Comparison of ENCODE assay signal across 9 cellular contexts in genomic region chr1:27630859-27631491, GRCh38. TPM values are rescaled to one million over a fixed set of nuclear protein-coding genes. Genes with fewer than 3 reads are reported as not detected.
DNase-seq lines count a peak whose midpoint lies in the region; ATAC-seq, FAIRE-seq and TF ChIP-seq lines count a peak whose summit lies in the region.
"Had no signal": no experiment of that assay in that cellular context is flagged by ENCODE, and none has a peak within 500 bp of the region (broad histone marks: within the 10 kb centered on the region; RNA-seq: fewer than 3 reads in every experiment).

No MANE protein-coding gene starts in this region.

- no peak for TF ChIP-seq CTCF in liver (IDR thresholded peaks at IDR 0.05; ENCODE audit: low read depth, low read length, missing input control)
- TF ChIP-seq CTCF in HepG2 (CRISPR knock-in tag; IDR thresholded peaks at IDR 0.05) = no peak
- no peak for TF ChIP-seq CTCF in lung (IDR thresholded peaks at IDR 0.05; ENCODE audit: control extremely low read depth, extremely low read depth)

- H3K9ac ChIP-seq in liver (ENCODE audit: low read depth in 1 of 2, low read length in 2 of 2) = no peak overlapping the region
- no peak overlapping the region for H3K9ac ChIP-seq in HepG2 (ENCODE audit: insufficient read depth, low read depth, low read length)

- H4K20me1 ChIP-seq in HepG2 (ENCODE audit: insufficient read depth, low read length) = no peaks in the 10 kb centered on the region

- H3K27ac ChIP-seq in liver (ENCODE audit: low read depth in 1 of 2, low read length in 2 of 2) = peak overlapping the region; percentile 57 to 73
- no peak overlapping the region for H3K27ac ChIP-seq in HepG2 (ENCODE audit: extremely low read length, insufficient read depth, low read length)
- peak overlapping the region; percentile 58 to 95 for H3K27ac ChIP-seq in lung (ENCODE audit: low read depth in 1 of 2, low read length in 1 of 2)

- BruUV-seq in HepG2 (replicated peaks; lab: Mats Ljungman, UMichigan) = no TSS peak

- no peaks in the 10 kb centered on the region for H3K79me2 ChIP-seq in HepG2 (ENCODE audit: insufficient read depth, low read length)

- H3K4me1 ChIP-seq in liver (ENCODE audit: control insufficient read depth in 4 of 4, insufficient read depth in 4 of 4, low read length in 3 of 4) (peaks cover 0 to 10% (median 3%) of the 10 kb centered on the region in 4 donors), HepG2 (ENCODE audit: insufficient read depth, low read length) (peaks cover 24% of the 10 kb centered on the region), lung (ENCODE audit: control insufficient read depth in 2 of 2, insufficient read depth in 2 of 2, low read length in 2 of 2) (peaks cover 0 to 20% of the 10 kb centered on the region in 2 donors)

- ATAC-seq in HepG2 (no peak), lung (ENCODE audit: insufficient read depth, low FRiP score) (peak; percentile 15), HG02588 (IDR thresholded peaks at IDR 0.05; ENCODE audit: unreplicated experiment) (no peak)
- ATAC-seq in activated T-helper 17 cell treated with anti-CD3 and anti-CD28 coated beads, Interleukin-2, amount 50 U/mL, for 72 hours (replicated peaks) = no peak

- H3K4me2 ChIP-seq in HepG2 (ENCODE audit: low read depth, low read length) = no peak overlapping the region

- peaks cover 5% of the 10 kb centered on the region for H3K36me3 Mint-ChIP-seq in activated T-helper 17 cell treated with anti-CD3 and anti-CD28 coated beads, Interleukin-2, amount 50 U/mL, for 72 hours (ENCODE audit: low read depth)

- TF ChIP-seq RAD21 in liver (IDR thresholded peaks at IDR 0.05) (no peak), HepG2 (CRISPR knock-in tag; IDR thresholded peaks at IDR 0.05) (no peak)

- no peaks in the 10 kb centered on the region for H3K27me3 Mint-ChIP-seq in activated T-helper 17 cell treated with anti-CD3 and anti-CD28 coated beads, Interleukin-2, amount 50 U/mL, for 72 hours

- FAIRE-seq in HepG2 (lab: Jason Lieb, UNC) = no peak

- H3K9me3 Mint-ChIP-seq in activated T-helper 17 cell treated with anti-CD3 and anti-CD28 coated beads, Interleukin-2, amount 50 U/mL, for 72 hours = no peaks in the 10 kb centered on the region

- no peak overlapping the region for H2AFZ ChIP-seq in HepG2 (ENCODE audit: low read length)

- intact Hi-C loops in HepG2 (cut with micrococcal nuclease; ENCODE audit: unreplicated experiment) = no loop called here

- H3K4me3 ChIP-seq in liver (ENCODE audit: low read depth in 1 of 3, low read length in 3 of 3) (no peak overlapping the region), HepG2 (replicated peaks in 1 of 3; ENCODE audit: insufficient read depth in 1 of 3, low read depth in 2 of 3, low read length in 3 of 3) (no peak overlapping the region), lung (no peak overlapping the region)

- in situ Hi-C loops in HepG2 (cut with HindIII; ENCODE audit: extremely low pct_ligation_motif_present, low pct_unique_long_range_greater_than_20kb) (no loop called here), G401 (cut with HindIII; ENCODE audit: low sequenced_read_pairs) (no loop called here)

- DNase-seq in HepG2 (ENCODE audit: low spot score) = no peak
- peak; percentile 56 for DNase-seq in lung (ENCODE audit: low spot score)
- no peak for DNase-seq in G401 (ENCODE audit: low spot score)
- DNase-seq in NCI-H146 (lab: John Stamatoyannopoulos, UW) = no peak
- DNase-seq in T1000 (lab: John Stamatoyannopoulos, UW) = no peak
- DNase-seq: NCI-H2029 treated with DMSO at 0.1 percent for 48 hours had no signal

- TF ChIP-seq EP300 in HepG2 (IDR thresholded peaks at IDR 0.05; ENCODE audit: low read depth in 2 of 2, low read length in 2 of 2) (no peak), HepG2 (CRISPR knock-in tag; IDR thresholded peaks at IDR 0.05; ENCODE audit: borderline replicate concordance) (no peak)

- H3K27ac Mint-ChIP-seq in activated T-helper 17 cell treated with anti-CD3 and anti-CD28 coated beads, Interleukin-2, amount 50 U/mL, for 72 hours = peak overlapping the region; percentile 93

- H3K4me1 Mint-ChIP-seq in activated T-helper 17 cell treated with anti-CD3 and anti-CD28 coated beads, Interleukin-2, amount 50 U/mL, for 72 hours = peaks cover 40% of the 10 kb centered on the region

- H3K9me3 ChIP-seq in liver (ENCODE audit: control insufficient read depth in 4 of 4, low read length in 3 of 4) (no peaks in the 10 kb centered on the region), HepG2 (ENCODE audit: low read length) (no peaks in the 10 kb centered on the region), lung (ENCODE audit: control insufficient read depth in 2 of 2, insufficient read depth in 1 of 2, low read length in 1 of 2) (no peaks in the 10 kb centered on the region)

- POLR2A ChIA-PET in HepG2 (lab: Yijun Ruan, JAX) = no interaction called here

- CTCF ChIA-PET in HepG2 (lab: Yijun Ruan, JAX; ENCODE audit: low intra/inter-chr PET ratio, low total read pairs) = no interaction called here

- H3K36me3 ChIP-seq in liver (ENCODE audit: control insufficient read depth in 4 of 4, insufficient read depth in 3 of 4, low read depth in 1 of 4, low read length in 3 of 4) (no peaks in the 10 kb centered on the region), HepG2 (replicated peaks in 1 of 2; ENCODE audit: control insufficient read depth in 1 of 2, insufficient read depth in 2 of 2, low read length in 2 of 2) (no peaks in the 10 kb centered on the region), lung (ENCODE audit: control insufficient read depth in 2 of 2, insufficient read depth in 2 of 2, low read length in 2 of 2) (no peaks in the 10 kb centered on the region)

- TF ChIP-seq POLR2A in HepG2 (IDR thresholded peaks at IDR 0.05; ENCODE audit: insufficient read depth in 1 of 2, low read depth in 2 of 2, low read length in 2 of 2) = no peak

- peak overlapping the region; percentile 80 for H3K4me3 Mint-ChIP-seq in activated T-helper 17 cell treated with anti-CD3 and anti-CD28 coated beads, Interleukin-2, amount 50 U/mL, for 72 hours

- H3K27me3 ChIP-seq in liver (ENCODE audit: control insufficient read depth in 4 of 4, insufficient read depth in 4 of 4, low read length in 3 of 4) = no peaks in the 10 kb centered on the region
- peaks cover 8 to 49% of the 10 kb centered on the region in 2 experiments; a peak in 4 of 5 replicates for H3K27me3 ChIP-seq in HepG2 (ENCODE audit: control insufficient read depth in 1 of 2, insufficient read depth in 2 of 2, low read length in 2 of 2)
- no peaks in the 10 kb centered on the region for H3K27me3 ChIP-seq in lung (ENCODE audit: control insufficient read depth, insufficient read depth)

- whole genome bisulfite sequencing in liver = 66% methylated on average over 5 of the region's 5 CpGs
- WGBS in HepG2 (ENCODE audit: low lambda C conversion rate) = 23% methylated on average over 5 of the region's 5 CpGs
- WGBS in lung, 2 donors = 30 to 41% methylated on average over 5 of the region's 5 CpGs

RNA-seq across cellular contexts. Expression of gene FGR, which starts 4.0 kb away (rescaled TPM):
- total RNA-seq in liver (10 to 100 TPM in 1 of 2 donors, 1 to 10 TPM in 1; 7.8 to 20.2 TPM), HepG2 (2016; rRNA removed; fragmentation: Illumina TruSeq; extraction: Trizol) (not detected in 2 replicates), lung (100 to 1,000 TPM in 1 of 2 donors, 10 to 100 TPM in 1; 26.6 to 108 TPM)
- polyA plus RNA-seq in liver (1 to 10 TPM; 2.8 to 4.6 TPM), HepG2 (2011; rRNA removed) (0.04 TPM in 1 of 2 replicates, not detected in the other), lung (100 to 1,000 TPM; 113 to 403 TPM)
- total RNA-seq in HepG2 (2016; cell fraction: cytosol; rRNA removed; fragmentation: Illumina TruSeq; extraction: Trizol; ENCODE audit: low read depth) = not detected in 2 replicates
- total RNA-seq in HepG2 (2016; cell fraction: insoluble cytoplasmic fraction; rRNA removed; fragmentation: Illumina TruSeq; extraction: Trizol) = not detected in 2 replicates
- total RNA-seq in HepG2 (2016; cell fraction: membrane; rRNA removed; fragmentation: Illumina TruSeq; extraction: Trizol) = not detected in 2 replicates
- not detected in 2 replicates for total RNA-seq in HepG2 (2016; cell fraction: nucleus; rRNA removed; fragmentation: Illumina TruSeq; extraction: Trizol)
- polyA plus RNA-seq in HepG2 (2011; cell fraction: cytosol; rRNA removed) = 0.01 and 0.04 TPM in 2 replicates
- polyA plus RNA-seq in HepG2 (2011; cell fraction: nucleus; rRNA removed) = 0.14 and 0.33 TPM in 2 replicates
- not detected in 2 replicates for polyA plus RNA-seq in HepG2 (2012)
- polyA plus RNA-seq in HepG2 (2016; cell fraction: cytosol; fragmentation: Illumina TruSeq; extraction: Trizol; ENCODE audit: low read depth) = not detected in 2 replicates
- polyA plus RNA-seq in HepG2 (2016; cell fraction: insoluble cytoplasmic fraction; fragmentation: Illumina TruSeq; extraction: Trizol; ENCODE audit: low read depth) = not detected in 2 replicates
- not detected in 2 replicates for polyA plus RNA-seq in HepG2 (2016; cell fraction: membrane; fragmentation: Illumina TruSeq; extraction: Trizol; ENCODE audit: low read depth)
- not detected in 2 replicates for polyA plus RNA-seq in HepG2 (2016; cell fraction: nucleus; fragmentation: Illumina TruSeq; extraction: Trizol; ENCODE audit: insufficient read depth, low read depth)
- polyA minus RNA-seq in HepG2 (2011; rRNA and poly(A)+ RNA removed; ENCODE audit: low replicate concordance) = 0.33 TPM in 1 of 2 replicates, not detected in the other
- not detected in 2 replicates for polyA minus RNA-seq in HepG2 (2011; cell fraction: cytosol; rRNA and poly(A)+ RNA removed)
- polyA minus RNA-seq in HepG2 (2011; cell fraction: nucleus; rRNA and poly(A)+ RNA removed) = not detected in 2 replicates
- 1 to 10 TPM in 1 of 2 donors, not detected in 1; 1.2 TPM for total RNA-seq in activated T-helper 17 cell treated with anti-CD3 and anti-CD28 coated beads, Interleukin-2, amount 50 U/mL, for 72 hours
- total RNA-seq in G401 (2014; rRNA removed; shearing (Covaris generic)) = not detected in 2 replicates

RNA-seq across cellular contexts. Expression of gene AHDC1, which starts 27.0 kb away (rescaled TPM):
- 1 to 10 TPM; 4.7 to 6.3 TPM for total RNA-seq in liver
- polyA plus RNA-seq in liver = 1 to 10 TPM; 2.4 to 6.5 TPM
- 2.6 and 2.7 TPM in 2 replicates for total RNA-seq in HepG2 (2016; rRNA removed; fragmentation: Illumina TruSeq; extraction: Trizol)
- total RNA-seq in HepG2 (2016; cell fraction: cytosol; rRNA removed; fragmentation: Illumina TruSeq; extraction: Trizol; ENCODE audit: low read depth) = 1.9 and 2.6 TPM in 2 replicates
- total RNA-seq in HepG2 (2016; cell fraction: insoluble cytoplasmic fraction; rRNA removed; fragmentation: Illumina TruSeq; extraction: Trizol) = 3.1 and 3.5 TPM in 2 replicates
- total RNA-seq in HepG2 (2016; cell fraction: membrane; rRNA removed; fragmentation: Illumina TruSeq; extraction: Trizol) = 1.6 and 2.4 TPM in 2 replicates
- 3.0 and 6.6 TPM in 2 replicates for total RNA-seq in HepG2 (2016; cell fraction: nucleus; rRNA removed; fragmentation: Illumina TruSeq; extraction: Trizol)
- polyA plus RNA-seq in HepG2 (2011; rRNA removed) = 1.0 and 1.2 TPM in 2 replicates
- polyA plus RNA-seq in HepG2 (2011; cell fraction: cytosol; rRNA removed) = 0.52 and 0.72 TPM in 2 replicates
- 7.0 and 8.3 TPM in 2 replicates for polyA plus RNA-seq in HepG2 (2011; cell fraction: nucleus; rRNA removed)
- 4.7 and 7.3 TPM in 2 replicates for polyA plus RNA-seq in HepG2 (2012)
- 0.24 and 0.35 TPM in 2 replicates for polyA plus RNA-seq in HepG2 (2016; cell fraction: cytosol; fragmentation: Illumina TruSeq; extraction: Trizol; ENCODE audit: low read depth)
- polyA plus RNA-seq in HepG2 (2016; cell fraction: insoluble cytoplasmic fraction; fragmentation: Illumina TruSeq; extraction: Trizol; ENCODE audit: low read depth) = 3.9 and 4.0 TPM in 2 replicates
- 0.32 and 0.57 TPM in 2 replicates for polyA plus RNA-seq in HepG2 (2016; cell fraction: membrane; fragmentation: Illumina TruSeq; extraction: Trizol; ENCODE audit: low read depth)
- 12.2 and 16.8 TPM in 2 replicates for polyA plus RNA-seq in HepG2 (2016; cell fraction: nucleus; fragmentation: Illumina TruSeq; extraction: Trizol; ENCODE audit: insufficient read depth, low read depth)
- polyA minus RNA-seq in HepG2 (2011; rRNA and poly(A)+ RNA removed; ENCODE audit: low replicate concordance) = 3.1 and 6.5 TPM in 2 replicates
- 3.1 and 3.7 TPM in 2 replicates for polyA minus RNA-seq in HepG2 (2011; cell fraction: cytosol; rRNA and poly(A)+ RNA removed)
- polyA minus RNA-seq in HepG2 (2011; cell fraction: nucleus; rRNA and poly(A)+ RNA removed) = 5.1 and 5.3 TPM in 2 replicates
- total RNA-seq in activated T-helper 17 cell treated with anti-CD3 and anti-CD28 coated beads, Interleukin-2, amount 50 U/mL, for 72 hours = 10 to 100 TPM; 13.3 to 22.3 TPM
- 10 to 100 TPM; 31.8 to 37.9 TPM for total RNA-seq in lung
- polyA plus RNA-seq in lung = 10 to 100 TPM; 10.3 to 11.8 TPM
- total RNA-seq in G401 (2014; rRNA removed; shearing (Covaris generic)) = 6.5 and 8.1 TPM in 2 replicates

RNA-seq across cellular contexts. Expression of gene IFI6, which starts 41.0 kb away (rescaled TPM):
- total RNA-seq in liver = 10 to 100 TPM in 1 of 2 donors, 1 to 10 TPM in 1; 5.9 to 52.4 TPM
- 100 to 1,000 TPM; 286 to 339 TPM for polyA plus RNA-seq in liver
- total RNA-seq in HepG2 (2016; rRNA removed; fragmentation: Illumina TruSeq; extraction: Trizol) = 6.1 and 13.2 TPM in 2 replicates
- 2.7 and 3.0 TPM in 2 replicates for total RNA-seq in HepG2 (2016; cell fraction: cytosol; rRNA removed; fragmentation: Illumina TruSeq; extraction: Trizol; ENCODE audit: low read depth)
- total RNA-seq in HepG2 (2016; cell fraction: insoluble cytoplasmic fraction; rRNA removed; fragmentation: Illumina TruSeq; extraction: Trizol) = 7.4 and 12.7 TPM in 2 replicates
- total RNA-seq in HepG2 (2016; cell fraction: membrane; rRNA removed; fragmentation: Illumina TruSeq; extraction: Trizol) = 3.2 and 3.3 TPM in 2 replicates
- 8.4 and 10.6 TPM in 2 replicates for total RNA-seq in HepG2 (2016; cell fraction: nucleus; rRNA removed; fragmentation: Illumina TruSeq; extraction: Trizol)
- polyA plus RNA-seq in HepG2 (2011; rRNA removed) = 12.9 and 21.8 TPM in 2 replicates
- 18.2 and 23.3 TPM in 2 replicates for polyA plus RNA-seq in HepG2 (2011; cell fraction: cytosol; rRNA removed)
- polyA plus RNA-seq in HepG2 (2011; cell fraction: nucleus; rRNA removed) = 6.3 and 11.3 TPM in 2 replicates
- polyA plus RNA-seq in HepG2 (2012) = 10.8 and 16.9 TPM in 2 replicates
- polyA plus RNA-seq in HepG2 (2016; cell fraction: cytosol; fragmentation: Illumina TruSeq; extraction: Trizol; ENCODE audit: low read depth) = 2.0 and 3.3 TPM in 2 replicates
- polyA plus RNA-seq in HepG2 (2016; cell fraction: insoluble cytoplasmic fraction; fragmentation: Illumina TruSeq; extraction: Trizol; ENCODE audit: low read depth) = 5.6 and 6.9 TPM in 2 replicates
- polyA plus RNA-seq in HepG2 (2016; cell fraction: membrane; fragmentation: Illumina TruSeq; extraction: Trizol; ENCODE audit: low read depth) = 3.2 and 3.9 TPM in 2 replicates
- 12.0 and 16.6 TPM in 2 replicates for polyA plus RNA-seq in HepG2 (2016; cell fraction: nucleus; fragmentation: Illumina TruSeq; extraction: Trizol; ENCODE audit: insufficient read depth, low read depth)
- 7.1 and 42.2 TPM in 2 replicates for polyA minus RNA-seq in HepG2 (2011; rRNA and poly(A)+ RNA removed; ENCODE audit: low replicate concordance)
- 4.4 and 7.3 TPM in 2 replicates for polyA minus RNA-seq in HepG2 (2011; cell fraction: cytosol; rRNA and poly(A)+ RNA removed)
- 1.3 and 1.4 TPM in 2 replicates for polyA minus RNA-seq in HepG2 (2011; cell fraction: nucleus; rRNA and poly(A)+ RNA removed)
- 10 to 100 TPM; 32.3 to 43.7 TPM for total RNA-seq in activated T-helper 17 cell treated with anti-CD3 and anti-CD28 coated beads, Interleukin-2, amount 50 U/mL, for 72 hours
- total RNA-seq in lung = 100 to 1,000 TPM in 1 of 2 donors, 10 to 100 TPM in 1; 36.0 to 129 TPM
- polyA plus RNA-seq in lung = 100 to 1,000 TPM; 110 to 383 TPM
- total RNA-seq in G401 (2014; rRNA removed; shearing (Covaris generic)) = 48.2 and 49.3 TPM in 2 replicates
